1 cellular context compared by ENCODE assay signal in the genomic region with DNA sequence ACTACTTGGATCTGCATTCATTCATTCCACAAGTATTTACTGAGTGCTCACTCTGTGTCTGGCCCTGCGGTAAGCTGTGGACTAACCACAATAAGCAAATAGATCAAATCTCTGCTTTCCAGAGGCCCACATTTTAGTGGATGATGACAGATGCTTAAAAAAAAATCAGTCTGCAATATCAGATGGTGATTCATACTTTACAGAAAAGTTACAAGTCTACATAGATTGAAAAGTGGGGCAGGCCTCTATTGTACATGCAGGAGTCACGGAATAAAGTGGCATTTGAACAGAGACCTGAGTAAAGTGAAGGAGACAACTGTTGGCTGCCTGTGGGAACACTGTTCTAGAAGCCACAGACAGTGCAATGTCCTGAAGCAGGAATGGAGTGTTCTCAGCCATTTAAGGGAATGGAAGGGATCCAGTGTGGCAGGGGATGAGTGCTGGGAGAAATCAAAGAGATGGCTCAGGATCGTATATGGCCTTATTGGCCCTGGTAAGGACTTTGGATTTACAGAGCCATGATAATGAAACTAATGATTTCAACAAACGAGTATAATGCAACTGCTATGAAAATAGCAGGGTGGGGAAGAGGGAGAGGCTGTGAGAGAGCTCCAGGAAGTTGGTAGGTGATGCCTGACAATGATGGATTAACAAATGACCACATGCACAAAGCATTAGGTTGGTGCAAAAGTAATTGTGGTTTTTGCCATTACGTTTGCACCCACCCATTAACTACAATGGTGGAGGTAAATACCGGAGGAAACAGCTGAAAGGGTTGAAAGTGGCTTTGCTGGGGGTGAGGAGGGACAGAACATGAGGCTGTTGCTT.
TF ChIP-seq lines count a peak whose summit lies in the region.

No MANE protein-coding gene starts in this region.

TF ChIP-seq in SK-N-SH, 30 proteins besides CTCF, POLR2A, EP300 and RAD21 (continued from another document):
- TF ChIP-seq REST (IDR thresholded peaks at IDR 0.05; ENCODE audit: low read depth, low read length): peak; percentile 57; the same call in 1 of the 2 replicates
- TF ChIP-seq USF1 (IDR thresholded peaks at IDR 0.05; ENCODE audit: borderline replicate concordance, low read depth): no peak
- TF ChIP-seq FOSL2 (IDR thresholded peaks at IDR 0.05; ENCODE audit: borderline replicate concordance, low read depth): peak; percentile 77; the same call in 1 of the 2 replicates
- TF ChIP-seq NFIC (IDR thresholded peaks at IDR 0.05; ENCODE audit: borderline replicate concordance): peak; percentile 79
- TF ChIP-seq GATA2 (CRISPR knock-in tag; IDR thresholded peaks at IDR 0.05): no peak
- TF ChIP-seq TCF12 (IDR thresholded peaks at IDR 0.05): peak; percentile 98
- TF ChIP-seq MXI1 (IDR thresholded peaks at IDR 0.05; ENCODE audit: low read depth, low read length): no peak
- no peak for TF ChIP-seq RFX5 (IDR thresholded peaks at IDR 0.05; ENCODE audit: low read length)
- TF ChIP-seq USF2 (IDR thresholded peaks at IDR 0.05; ENCODE audit: borderline replicate concordance, low read depth, low read length): no peak
- TF ChIP-seq TAF1 (IDR thresholded peaks at IDR 0.05; ENCODE audit: borderline replicate concordance, low read depth, low read length): no peak
